Comparison of ENCODE assay signal across 9 cellular contexts in genomic region chr10:49164587-49165188, GRCh38. TPM values are rescaled to one million over a fixed set of nuclear protein-coding genes. Genes with fewer than 3 reads are reported as not detected.
DNase-seq lines count a peak whose midpoint lies in the region; ATAC-seq, FAIRE-seq and TF ChIP-seq lines count a peak whose summit lies in the region.
"Had no signal": no experiment of that assay in that cellular context is flagged by ENCODE, and none has a peak within 500 bp of the region (broad histone marks: within the 10 kb centered on the region; RNA-seq: fewer than 3 reads in every experiment).

No MANE protein-coding gene starts in this region.

- no peaks in the 10 kb centered on the region for H3F3A ChIP-seq in OCI-LY1 (ENCODE audit: insufficient read depth, low read length)

- H3K4me1 ChIP-seq in OCI-LY1 (ENCODE audit: insufficient read depth, low read length, severe bottlenecking): peaks cover 5% of the 10 kb centered on the region
- peaks cover 66 to 90% of the 10 kb centered on the region in 2 experiments for H3K4me1 ChIP-seq in K562 (replicated peaks in 1 of 2; ENCODE audit: control insufficient read depth in 2 of 2, insufficient read depth in 2 of 2, low read length in 2 of 2)
- no peaks in the 10 kb centered on the region for H3K4me1 ChIP-seq in kidney (ENCODE audit: control insufficient read depth in 1 of 2, insufficient read depth in 1 of 2, low read depth in 1 of 2, low read length in 2 of 2)
- no peaks in the 10 kb centered on the region for H3K4me1 ChIP-seq in thyroid gland

- in situ Hi-C loops in K562 (cut with MboI): loop anchor here (5.0 kb wide), 1 partner anchor 177 kb away; no protein-coding TSS in a partner anchor

- 42% methylated on average over 9 of the region's 9 CpGs for WGBS in K562 (ENCODE audit: insufficient coverage, low coverage, missing lambda C conversion rate)
- WGBS in thyroid gland, 2 donors: 63% methylated on average over 9 of the region's 9 CpGs

- H3K4me3 ChIP-seq in OCI-LY1 (ENCODE audit: low read depth, low read length, poor library complexity, severe bottlenecking) (no peak overlapping the region), K562 (no peak overlapping the region), kidney (ENCODE audit: low read length in 2 of 2) (no peak overlapping the region), thyroid gland (replicated peaks in 1 of 3) (no peak overlapping the region)

- no peak overlapping the region for H3K27ac ChIP-seq in 22Rv1
- no peak overlapping the region for H3K27ac ChIP-seq in OCI-LY1 (ENCODE audit: low read depth, low read length, poor library complexity, severe bottlenecking)
- H3K27ac ChIP-seq in K562 (ENCODE audit: extremely low read depth, low read depth, low read length): peak overlapping the region; percentile 65; the same call in 2 of the 3 replicates
- H3K27ac ChIP-seq in kidney (ENCODE audit: low read depth in 2 of 2, low read length in 2 of 2): no peak overlapping the region
- no peak overlapping the region for H3K27ac ChIP-seq in thyroid gland

- H3K4me2 ChIP-seq in OCI-LY1 (ENCODE audit: low read length): no peak overlapping the region
- peak overlapping the region; percentile 50; the same call in 1 of the 2 replicates for H3K4me2 ChIP-seq in K562 (ENCODE audit: insufficient read depth, low read length)

- H3K9me2 ChIP-seq in OCI-LY1 (ENCODE audit: low read depth, low read length): no peaks in the 10 kb centered on the region

- H3K79me2 ChIP-seq in OCI-LY1 (ENCODE audit: insufficient read depth, low read length) (no peaks in the 10 kb centered on the region), K562 (ENCODE audit: control insufficient read depth, insufficient read depth, low read length) (peaks cover 22% of the 10 kb centered on the region; the same call in 1 of the 3 replicates)

- H3K36me3 ChIP-seq in OCI-LY1 (ENCODE audit: insufficient read depth, low read length) (no peaks in the 10 kb centered on the region), K562 (ENCODE audit: control insufficient read depth, insufficient read depth, low read length) (peaks cover 79% of the 10 kb centered on the region), kidney (ENCODE audit: control insufficient read depth in 1 of 2, insufficient read depth in 2 of 2, low read length in 2 of 2) (no peaks in the 10 kb centered on the region), thyroid gland (no peaks in the 10 kb centered on the region)

- H3K9me3 ChIP-seq in OCI-LY1 (ENCODE audit: low read length) (no peaks in the 10 kb centered on the region), K562 (replicated peaks; ENCODE audit: control insufficient read depth, insufficient read depth, low read depth, low read length) (no peaks in the 10 kb centered on the region), kidney (ENCODE audit: control insufficient read depth in 1 of 2, low read length in 2 of 2) (no peaks in the 10 kb centered on the region), thyroid gland (no peaks in the 10 kb centered on the region)

- ATAC-seq in GM18498 (IDR thresholded peaks at IDR 0.05; ENCODE audit: unreplicated experiment): peak; percentile 84
- peak; percentile 54 for ATAC-seq in HG02970 (IDR thresholded peaks at IDR 0.05; ENCODE audit: low FRiP score, unreplicated experiment)
- ATAC-seq in K562: peak; percentile 80
- ATAC-seq in GM21717 (IDR thresholded peaks at IDR 0.05; ENCODE audit: unreplicated experiment): no peak

- BruUV-seq in K562 (replicated peaks; lab: Mats Ljungman, UMichigan): no TSS peak

- CTCF ChIA-PET in K562 (lab: Yijun Ruan, JAX; ENCODE audit: low intra/inter-chr PET ratio): no interaction called here

- peak; percentile 44 to 74 for TF ChIP-seq RAD21 in K562 (CRISPR knock-in tag; conservative IDR thresholded peaks at IDR 0.05 in 1 of 2, IDR thresholded peaks at IDR 0.05 in 1 of 2)

- TF ChIP-seq CTCF in 22Rv1 (IDR thresholded peaks at IDR 0.05) (peak; percentile 38), OCI-LY1 (IDR thresholded peaks at IDR 0.05; ENCODE audit: low read length) (peak; percentile 89), K562 (IDR thresholded peaks at IDR 0.05 in 2 of 3, conservative IDR thresholded peaks at IDR 0.05 in 1 of 3; ENCODE audit: insufficient read depth in 2 of 3, low read depth in 1 of 3, low read length in 3 of 3) (peak; percentile 84 to 94 (median 90)), kidney (IDR thresholded peaks at IDR 0.05; ENCODE audit: borderline replicate concordance, extremely low read depth, insufficient read depth) (peak; percentile 59), thyroid gland (IDR thresholded peaks at IDR 0.05) (peak in 5 of 6 experiments; percentile 55 to 86 (median 73))

- H3K9ac ChIP-seq in OCI-LY1 (ENCODE audit: low read length) (no peak overlapping the region), K562 (ENCODE audit: insufficient read depth in 1 of 2, low read depth in 2 of 2, low read length in 2 of 2) (0 out of 4 replicates have a peak overlapping the region, but pooled peaks of 1 of the 2 experiments have one; percentile 26), kidney (ENCODE audit: low read length in 2 of 2) (no peak overlapping the region)

- DNase-seq in K562 (ENCODE audit: extremely low read depth in 1 of 4, low spot score in 3 of 4): peak; percentile 72 to 83 (median 76)
- no peak for DNase-seq in kidney
- peak; percentile 54 to 59 for DNase-seq in thyroid gland

- no peak for TF ChIP-seq EP300 in K562 (IDR thresholded peaks at IDR 0.05; ENCODE audit: low read length)

- H4K20me1 ChIP-seq in OCI-LY1 (ENCODE audit: insufficient read depth, low read length): no peaks in the 10 kb centered on the region
- no peaks in the 10 kb centered on the region for H4K20me1 ChIP-seq in K562 (replicated peaks; ENCODE audit: control insufficient read depth, insufficient read depth, low read length)

- POLR2A ChIA-PET in K562 (lab: Yijun Ruan, JAX): interaction anchor here (0.6 to 1.5 kb wide), 6 partner anchors 9 to 1150 kb away, joined by 3 to 9 read pairs (median 4); no protein-coding TSS in a partner anchor

- no peaks in the 10 kb centered on the region for H3K27me3 ChIP-seq in OCI-LY1 (ENCODE audit: insufficient read depth, low read length)
- no peaks in the 10 kb centered on the region for H3K27me3 ChIP-seq in K562 (ENCODE audit: control insufficient read depth in 2 of 2, insufficient read depth in 2 of 2, low read length in 2 of 2)
- H3K27me3 ChIP-seq in thyroid gland: no peaks in the 10 kb centered on the region

- H3K9me1 ChIP-seq in K562 (ENCODE audit: control insufficient read depth, insufficient read depth, low read length): peaks cover 5% of the 10 kb centered on the region

- no peak overlapping the region for H2AFZ ChIP-seq in OCI-LY1 (ENCODE audit: low read length)
- H2AFZ ChIP-seq in K562 (ENCODE audit: low read depth, low read length): peak overlapping the region; percentile 58

- peak; percentile 81 for FAIRE-seq in K562 (lab: Jason Lieb, UNC)
- no peak for FAIRE-seq in kidney (lab: Jason Lieb, UNC)

- TF ChIP-seq POLR2A in K562 (conservative IDR thresholded peaks at IDR 0.05): no peak
- no peak for TF ChIP-seq POLR2A in thyroid gland (IDR thresholded peaks at IDR 0.05)

- intact Hi-C loops in K562 (cut with micrococcal nuclease) (loop anchor here (2.0 to 5.0 kb wide), 4 partner anchors 52 to 348 kb away; no protein-coding TSS in a partner anchor), kidney (cut with DNase I) (loop anchor here (10.0 kb wide), 1 partner anchor 190 kb away; no protein-coding TSS in a partner anchor), thyroid gland (cut with DNase I) (loop anchor here (2.0 kb wide), 1 partner anchor 182 kb away; no protein-coding TSS in a partner anchor)

RNA-seq across cellular contexts. Expression of gene TMEM273, which starts 23.5 kb away (rescaled TPM):
- 81.2 and 118 TPM in 2 replicates for total RNA-seq in K562 (2011; cell fraction: chromatin; rRNA removed; ENCODE audit: low replicate concordance)
- 54.2 and 60.0 TPM in 2 replicates for total RNA-seq in K562 (2011; cell fraction: nucleolus; rRNA removed)
- total RNA-seq in K562 (2011; cell fraction: nucleoplasm; rRNA removed): 86.6 and 86.7 TPM in 2 replicates
- total RNA-seq in K562 (2014; rRNA removed) (93.1 and 94.3 TPM in 2 replicates), K562 (2014; rRNA removed; fragmentation: Illumina TruSeq; extraction: Trizol) (72.3 and 78.7 TPM in 2 replicates), K562 (2015; rRNA removed; fragmentation: Illumina TruSeq; extraction: Trizol) (90.7 and 95.6 TPM in 2 replicates), K562 (2021) (63.1 and 64.3 TPM in 2 replicates), kidney (16.8 TPM), thyroid gland (10 to 100 TPM in 3 of 4 donors, 1 to 10 TPM in 1; 4.2 to 15.0 (median 13.2) TPM)
- polyA plus RNA-seq in K562 (2011; rRNA removed) (38.9 and 39.2 TPM in 2 replicates), K562 (2014; fragmentation: Illumina TruSeq; extraction: Trizol) (126 and 127 TPM in 2 replicates), K562 (2014; fragmentation: Nextera tagmentation; extraction: Ambion mirVana) (100 to 1,000 TPM in 1 of 2 experiments, 10 to 100 TPM in 1; 97.3 to 102 TPM), K562 (2014; rRNA removed) (131 and 145 TPM in 2 replicates), kidney (ENCODE audit: insufficient read depth, low read depth, low replicate concordance) (3.2 TPM)
- 28.1 and 37.9 TPM in 2 replicates for polyA plus RNA-seq in K562 (2011; cell fraction: cytosol; rRNA removed)
- polyA plus RNA-seq in K562 (2011; cell fraction: nucleus; rRNA removed): 97.0 and 101 TPM in 2 replicates
- 161 and 239 TPM in 2 replicates for polyA plus RNA-seq in K562 (2012)
- 30.9 and 33.2 TPM in 2 replicates for polyA minus RNA-seq in K562 (2011; rRNA and poly(A)+ RNA removed)
- polyA minus RNA-seq in K562 (2011; cell fraction: cytosol; rRNA and poly(A)+ RNA removed): 9.6 and 10.0 TPM in 2 replicates
- 24.1 and 32.7 TPM in 2 replicates for polyA minus RNA-seq in K562 (2011; cell fraction: nucleus; rRNA and poly(A)+ RNA removed)

RNA-seq across cellular contexts. Expression of gene FAM170B, which starts 30.9 kb away (rescaled TPM):
- total RNA-seq in K562 (2011; cell fraction: chromatin; rRNA removed; ENCODE audit: low replicate concordance): not detected in 2 replicates
- 0.53 TPM in 1 of 2 replicates, not detected in the other for total RNA-seq in K562 (2011; cell fraction: nucleolus; rRNA removed)
- not detected in 2 replicates for total RNA-seq in K562 (2011; cell fraction: nucleoplasm; rRNA removed)
- total RNA-seq in K562 (2014; rRNA removed): 0.24 TPM in 1 of 2 replicates, not detected in the other
- not detected in 2 replicates for total RNA-seq in K562 (2014; rRNA removed; fragmentation: Illumina TruSeq; extraction: Trizol)
- 0.11 TPM in 2 replicates for total RNA-seq in K562 (2015; rRNA removed; fragmentation: Illumina TruSeq; extraction: Trizol)
- total RNA-seq in K562 (2021): not detected in 2 replicates
- 0.07 TPM in 1 of 2 replicates, not detected in the other for polyA plus RNA-seq in K562 (2011; rRNA removed)
- polyA plus RNA-seq in K562 (2011; cell fraction: cytosol; rRNA removed): not detected in 2 replicates
- 0.11 TPM in 1 of 2 replicates, not detected in the other for polyA plus RNA-seq in K562 (2011; cell fraction: nucleus; rRNA removed)
- 0.15 and 0.17 TPM in 2 replicates for polyA plus RNA-seq in K562 (2012)
- polyA plus RNA-seq in K562 (2014; fragmentation: Illumina TruSeq; extraction: Trizol): not detected in 2 replicates
- not detected for polyA plus RNA-seq in K562 (2014; fragmentation: Nextera tagmentation; extraction: Ambion mirVana)
- 0.13 and 0.21 TPM in 2 replicates for polyA plus RNA-seq in K562 (2014; rRNA removed)
- not detected in 2 replicates for polyA minus RNA-seq in K562 (2011; rRNA and poly(A)+ RNA removed)
- polyA minus RNA-seq in K562 (2011; cell fraction: cytosol; rRNA and poly(A)+ RNA removed): not detected in 2 replicates
- 0.22 TPM in 1 of 2 replicates, not detected in the other for polyA minus RNA-seq in K562 (2011; cell fraction: nucleus; rRNA and poly(A)+ RNA removed)
- total RNA-seq in kidney: not detected
- not detected for polyA plus RNA-seq in kidney (ENCODE audit: insufficient read depth, low read depth, low replicate concordance)
- not detected for total RNA-seq in thyroid gland
- total RNA-seq: subcutaneous adipose tissue had no signal

RNA-seq across cellular contexts. Expression of gene VSTM4, which starts 49.4 kb away (rescaled TPM):
- total RNA-seq in K562 (2011; cell fraction: chromatin; rRNA removed; ENCODE audit: low replicate concordance): 28.0 and 44.8 TPM in 2 replicates
- 25.3 and 25.7 TPM in 2 replicates for total RNA-seq in K562 (2011; cell fraction: nucleolus; rRNA removed)
- total RNA-seq in K562 (2011; cell fraction: nucleoplasm; rRNA removed): 38.3 and 60.8 TPM in 2 replicates
- total RNA-seq in K562 (2014; rRNA removed) (2.3 and 3.2 TPM in 2 replicates), K562 (2014; rRNA removed; fragmentation: Illumina TruSeq; extraction: Trizol) (2.9 and 3.5 TPM in 2 replicates), K562 (2015; rRNA removed; fragmentation: Illumina TruSeq; extraction: Trizol) (1.4 and 1.5 TPM in 2 replicates), K562 (2021) (3.9 and 4.5 TPM in 2 replicates), kidney (8.5 TPM), thyroid gland (100 to 1,000 TPM in 3 of 4 donors, 10 to 100 TPM in 1; 42.9 to 220 (median 142) TPM)
- polyA plus RNA-seq in K562 (2011; rRNA removed) (7.3 and 7.9 TPM in 2 replicates), K562 (2014; fragmentation: Illumina TruSeq; extraction: Trizol) (4.1 and 5.0 TPM in 2 replicates), K562 (2014; fragmentation: Nextera tagmentation; extraction: Ambion mirVana) (1 to 10 TPM; 1.0 to 1.1 TPM), K562 (2014; rRNA removed) (3.0 TPM in 2 replicates), kidney (ENCODE audit: insufficient read depth, low read depth, low replicate concordance) (7.4 TPM)
- 3.7 and 5.1 TPM in 2 replicates for polyA plus RNA-seq in K562 (2011; cell fraction: cytosol; rRNA removed)
- 7.6 and 10.0 TPM in 2 replicates for polyA plus RNA-seq in K562 (2011; cell fraction: nucleus; rRNA removed)
- 3.2 and 4.6 TPM in 2 replicates for polyA plus RNA-seq in K562 (2012)
- polyA minus RNA-seq in K562 (2011; rRNA and poly(A)+ RNA removed): 11.4 and 12.1 TPM in 2 replicates
- 4.6 and 6.7 TPM in 2 replicates for polyA minus RNA-seq in K562 (2011; cell fraction: cytosol; rRNA and poly(A)+ RNA removed)
- 15.8 and 17.0 TPM in 2 replicates for polyA minus RNA-seq in K562 (2011; cell fraction: nucleus; rRNA and poly(A)+ RNA removed)

Comparison
In these comparisons a context has a peak if more than half of its experiments do, and no peak if none do; other contexts are left out.
1. CTCF ChIP-seq: peak in every context shown above with its lines; median percentile 90 in K562; 89 in OCI-LY1; 73 in thyroid gland; 59 in kidney; 38 in 22Rv1.